1 cellular context compared by ENCODE assay signal in the genomic region with DNA sequence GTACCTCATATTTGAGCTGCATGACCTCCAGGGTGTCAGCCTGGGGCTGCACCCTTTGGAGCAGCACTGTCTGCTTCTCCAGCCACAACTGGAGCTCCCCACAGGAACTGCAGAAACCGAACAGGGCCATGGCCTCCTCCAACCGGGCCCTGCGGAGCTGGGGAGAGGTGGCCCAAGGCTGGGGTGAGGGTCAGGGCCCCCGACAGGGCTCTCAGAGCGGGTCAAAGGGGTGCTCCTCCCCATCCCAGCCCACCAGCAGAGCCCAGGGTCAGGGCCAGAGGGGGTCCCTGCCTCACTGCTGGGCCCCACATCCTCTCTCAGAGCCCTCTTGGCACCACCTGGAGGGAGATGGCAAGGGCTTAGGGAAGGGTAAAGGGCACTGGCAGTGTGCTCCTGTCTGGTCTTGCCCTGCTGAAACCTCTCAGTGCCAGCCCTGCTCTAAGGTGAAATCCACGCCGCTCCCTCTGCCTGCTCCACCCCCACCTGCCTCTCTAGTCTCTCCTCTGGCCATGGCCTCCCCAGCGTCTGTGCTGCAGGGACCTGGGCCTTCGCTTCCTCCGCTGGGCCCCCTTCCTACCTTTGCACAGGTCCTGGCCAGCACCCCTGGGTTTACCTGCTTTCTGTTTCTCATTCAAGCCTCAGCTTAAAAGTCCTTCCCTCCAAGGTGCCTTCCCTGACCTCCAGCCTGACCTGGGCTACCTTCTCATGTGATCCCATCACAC.
TF ChIP-seq lines count a peak whose summit lies in the region.

No MANE protein-coding gene starts in this region.

TF ChIP-seq in HepG2, 621 proteins besides CTCF, POLR2A, EP300 and RAD21:
- TF ChIP-seq CEBPB (IDR thresholded peaks at IDR 0.05; ENCODE audit: borderline replicate concordance, low read depth, low read length), result no peak
- TF ChIP-seq, protein P1, sequence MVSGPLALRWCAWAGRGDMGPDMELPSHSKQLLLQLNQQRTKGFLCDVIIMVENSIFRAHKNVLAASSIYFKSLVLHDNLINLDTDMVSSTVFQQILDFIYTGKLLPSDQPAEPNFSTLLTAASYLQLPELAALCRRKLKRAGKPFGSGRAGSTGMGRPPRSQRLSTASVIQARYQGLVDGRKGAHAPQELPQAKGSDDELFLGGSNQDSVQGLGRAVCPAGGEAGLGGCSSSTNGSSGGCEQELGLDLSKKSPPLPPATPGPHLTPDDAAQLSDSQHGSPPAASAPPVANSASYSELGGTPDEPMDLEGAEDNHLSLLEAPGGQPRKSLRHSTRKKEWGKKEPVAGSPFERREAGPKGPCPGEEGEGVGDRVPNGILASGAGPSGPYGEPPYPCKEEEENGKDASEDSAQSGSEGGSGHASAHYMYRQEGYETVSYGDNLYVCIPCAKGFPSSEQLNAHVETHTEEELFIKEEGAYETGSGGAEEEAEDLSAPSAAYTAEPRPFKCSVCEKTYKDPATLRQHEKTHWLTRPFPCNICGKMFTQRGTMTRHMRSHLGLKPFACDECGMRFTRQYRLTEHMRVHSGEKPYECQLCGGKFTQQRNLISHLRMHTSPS (CRISPR knock-in tag; IDR thresholded peaks at IDR 0.05; ENCODE audit: low read depth), result no peak
- TF ChIP-seq PCBP1 (IDR thresholded peaks at IDR 0.05; ENCODE audit: borderline replicate concordance, low read depth, low read length), result no peak
- TF ChIP-seq, protein P2, sequence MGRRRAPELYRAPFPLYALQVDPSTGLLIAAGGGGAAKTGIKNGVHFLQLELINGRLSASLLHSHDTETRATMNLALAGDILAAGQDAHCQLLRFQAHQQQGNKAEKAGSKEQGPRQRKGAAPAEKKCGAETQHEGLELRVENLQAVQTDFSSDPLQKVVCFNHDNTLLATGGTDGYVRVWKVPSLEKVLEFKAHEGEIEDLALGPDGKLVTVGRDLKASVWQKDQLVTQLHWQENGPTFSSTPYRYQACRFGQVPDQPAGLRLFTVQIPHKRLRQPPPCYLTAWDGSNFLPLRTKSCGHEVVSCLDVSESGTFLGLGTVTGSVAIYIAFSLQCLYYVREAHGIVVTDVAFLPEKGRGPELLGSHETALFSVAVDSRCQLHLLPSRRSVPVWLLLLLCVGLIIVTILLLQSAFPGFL (CRISPR knock-in tag; IDR thresholded peaks at IDR 0.05), result no peak
- no peak for TF ChIP-seq ZSCAN5A (CRISPR knock-in tag; IDR thresholded peaks at IDR 0.05; ENCODE audit: borderline replicate concordance)
- no peak for TF ChIP-seq KDM1A (CRISPR knock-in tag; IDR thresholded peaks at IDR 0.05)
- TF ChIP-seq RFX3 (CRISPR knock-in tag; IDR thresholded peaks at IDR 0.05), result no peak
- TF ChIP-seq YY1 (IDR thresholded peaks at IDR 0.05; ENCODE audit: insufficient read depth, insufficient replicate concordance, low read depth, low read length), result no peak
- no peak for TF ChIP-seq TARDBP (CRISPR knock-in tag; IDR thresholded peaks at IDR 0.05)
- no peak for TF ChIP-seq NFATC3 (CRISPR knock-in tag; IDR thresholded peaks at IDR 0.05)
- TF ChIP-seq, protein P3, sequence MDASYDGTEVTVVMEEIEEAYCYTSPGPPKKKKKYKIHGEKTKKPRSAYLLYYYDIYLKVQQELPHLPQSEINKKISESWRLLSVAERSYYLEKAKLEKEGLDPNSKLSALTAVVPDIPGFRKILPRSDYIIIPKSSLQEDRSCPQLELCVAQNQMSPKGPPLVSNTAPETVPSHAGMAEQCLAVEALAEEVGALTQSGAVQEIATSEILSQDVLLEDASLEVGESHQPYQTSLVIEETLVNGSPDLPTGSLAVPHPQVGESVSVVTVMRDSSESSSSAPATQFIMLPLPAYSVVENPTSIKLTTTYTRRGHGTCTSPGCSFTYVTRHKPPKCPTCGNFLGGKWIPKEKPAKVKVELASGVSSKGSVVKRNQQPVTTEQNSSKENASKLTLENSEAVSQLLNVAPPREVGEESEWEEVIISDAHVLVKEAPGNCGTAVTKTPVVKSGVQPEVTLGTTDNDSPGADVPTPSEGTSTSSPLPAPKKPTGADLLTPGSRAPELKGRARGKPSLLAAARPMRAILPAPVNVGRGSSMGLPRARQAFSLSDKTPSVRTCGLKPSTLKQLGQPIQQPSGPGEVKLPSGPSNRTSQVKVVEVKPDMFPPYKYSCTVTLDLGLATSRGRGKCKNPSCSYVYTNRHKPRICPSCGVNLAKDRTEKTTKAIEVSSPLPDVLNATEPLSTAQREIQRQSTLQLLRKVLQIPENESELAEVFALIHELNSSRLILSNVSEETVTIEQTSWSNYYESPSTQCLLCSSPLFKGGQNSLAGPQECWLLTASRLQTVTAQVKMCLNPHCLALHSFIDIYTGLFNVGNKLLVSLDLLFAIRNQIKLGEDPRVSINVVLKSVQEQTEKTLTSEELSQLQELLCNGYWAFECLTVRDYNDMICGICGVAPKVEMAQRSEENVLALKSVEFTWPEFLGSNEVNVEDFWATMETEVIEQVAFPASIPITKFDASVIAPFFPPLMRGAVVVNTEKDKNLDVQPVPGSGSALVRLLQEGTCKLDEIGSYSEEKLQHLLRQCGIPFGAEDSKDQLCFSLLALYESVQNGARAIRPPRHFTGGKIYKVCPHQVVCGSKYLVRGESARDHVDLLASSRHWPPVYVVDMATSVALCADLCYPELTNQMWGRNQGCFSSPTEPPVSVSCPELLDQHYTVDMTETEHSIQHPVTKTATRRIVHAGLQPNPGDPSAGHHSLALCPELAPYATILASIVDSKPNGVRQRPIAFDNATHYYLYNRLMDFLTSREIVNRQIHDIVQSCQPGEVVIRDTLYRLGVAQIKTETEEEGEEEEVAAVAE (CRISPR knock-in tag; IDR thresholded peaks at IDR 0.05; ENCODE audit: borderline replicate concordance), result no peak
- TF ChIP-seq KIAA2018 (CRISPR knock-in tag; IDR thresholded peaks at IDR 0.05; ENCODE audit: borderline replicate concordance), result no peak
- TF ChIP-seq AHDC1 (CRISPR knock-in tag; IDR thresholded peaks at IDR 0.05; ENCODE audit: borderline replicate concordance), result no peak
- no peak for TF ChIP-seq SSRP1 (CRISPR knock-in tag; IDR thresholded peaks at IDR 0.05)
TF ChIP-seq in HepG2: peak in this region for 0.
